ENCODE assay signal across 19 cellular contexts in genomic region chr2:74544634-74545033, GRCh38. TPM values are rescaled to one million over a fixed set of nuclear protein-coding genes. Genes with fewer than 3 reads are reported as not detected.
A peak's percentile ranks its signal among the peaks of the same experiment; 100 is the strongest.
DNase-seq lines count a peak whose midpoint lies in the region; ATAC-seq and TF ChIP-seq lines count a peak whose summit lies in the region.
"Had no signal": no experiment of that assay in that cellular context is flagged by ENCODE, and none has a peak within 500 bp of the region (broad histone marks: within the 10 kb centered on the region; RNA-seq: fewer than 3 reads in every experiment).

No MANE protein-coding gene starts in this region.

- CTCF ChIA-PET in activated CD4-positive, alpha-beta T cell treated with anti-CD3 and anti-CD28 coated beads for 36 hours (lab: Charles Lee): interaction anchor here (1.1 to 1.8 kb wide), 3 partner anchors 9 to 43 kb away, joined by 3 to 6 read pairs (median 6); no protein-coding TSS in a partner anchor

- DNase-seq in activated CD4-positive, alpha-beta T cell treated with anti-CD3 and anti-CD28 coated beads for 36 hours: peak; percentile 41
- no peak for DNase-seq in activated CD4-positive, alpha-beta T cell treated with anti-CD3 and anti-CD28 coated beads, Interleukin-2, amount 50 U/mL, for 48 hours
- DNase-seq in GM13976 (ENCODE audit: low spot score) (no peak), RWPE2 (ENCODE audit: low spot score) (no peak), right lobe of liver (no peak), retina (no peak)
- DNase-seq: activated T-cell treated with anti-CD3 and anti-CD28 coated beads, Interleukin-2, amount 50 U/mL, for 1 hour; AML-193; kidney; NCI-H526 treated with DMSO at 0.1 percent for 48 hours; stimulated activated CD4-positive, alpha-beta T cell treated with anti-CD3 and anti-CD28 coated beads, Interleukin-4, amount 100 ng/mL, for 4 hours; stimulated activated naive CD4-positive, alpha-beta T cell treated with Interleukin-2 at 50 U/mL for 16 hours had no signal

- no peak for ATAC-seq in activated CD4-positive, alpha-beta T cell treated with anti-CD3 and anti-CD28 coated beads for 36 hours
- ATAC-seq in RWPE2 (ENCODE audit: low read depth) (peak; percentile 44; the same call in 1 of the 3 replicates), right lobe of liver (peak in 1 of 4 donors; percentile 25), GM18861 (IDR thresholded peaks at IDR 0.05; ENCODE audit: unreplicated experiment) (no peak), HG03095 (IDR thresholded peaks at IDR 0.05; ENCODE audit: unreplicated experiment) (no peak)
- ATAC-seq: WTC11 had no signal

- H3K4me1 ChIP-seq in RWPE2 (ENCODE audit: insufficient read depth, poor library complexity, severe bottlenecking): no peaks in the 10 kb centered on the region
- H3K4me1 ChIP-seq in right lobe of liver: peaks cover 0 to 9% (median 3%) of the 10 kb centered on the region in 4 donors

- intact Hi-C loops in activated CD4-positive, alpha-beta T cell treated with anti-CD3 and anti-CD28 coated beads for 36 hours (cut with DNase I, micrococcal nuclease): no loop called here
- intact Hi-C loops in right lobe of liver (cut with DNase I): no loop called here

- H3K27me3 Mint-ChIP-seq in activated CD4-positive, alpha-beta T cell treated with anti-CD3 and anti-CD28 coated beads for 36 hours: peaks cover 26% of the 10 kb centered on the region

- no peak overlapping the region for H3K4me3 Mint-ChIP-seq in activated CD4-positive, alpha-beta T cell treated with anti-CD3 and anti-CD28 coated beads for 36 hours
- H3K4me3 Mint-ChIP-seq: WTC11 had no signal

- TF ChIP-seq CTCF in GM13976 (IDR thresholded peaks at IDR 0.05; ENCODE audit: borderline replicate concordance, control extremely low read depth, extremely low read depth, insufficient read depth, missing control alignments) (peak; percentile 23), RWPE2 (IDR thresholded peaks at IDR 0.05; ENCODE audit: poor library complexity, severe bottlenecking) (peak; percentile 60), right lobe of liver (IDR thresholded peaks at IDR 0.05) (peak in 3 of 4 donors; percentile 13 to 28 (median 22))

- H3K27ac Mint-ChIP-seq in activated CD4-positive, alpha-beta T cell treated with anti-CD3 and anti-CD28 coated beads for 36 hours: no peak overlapping the region
- H3K27ac Mint-ChIP-seq: WTC11 had no signal

- no peaks in the 10 kb centered on the region for H3K36me3 ChIP-seq in RWPE2 (ENCODE audit: low read depth)
- no peaks in the 10 kb centered on the region for H3K36me3 ChIP-seq in right lobe of liver
- H3K36me3 ChIP-seq: right atrium auricular region had no signal

- peaks cover 6% of the 10 kb centered on the region for H3K4me1 Mint-ChIP-seq in activated CD4-positive, alpha-beta T cell treated with anti-CD3 and anti-CD28 coated beads for 36 hours

- no peak overlapping the region for H3K27ac ChIP-seq in RWPE2 (ENCODE audit: poor library complexity, severe bottlenecking)
- H3K27ac ChIP-seq in right lobe of liver: no peak overlapping the region
- H3K27ac ChIP-seq: right atrium auricular region, SJSA1 had no signal

- POLR2A ChIA-PET in activated CD4-positive, alpha-beta T cell treated with anti-CD3 and anti-CD28 coated beads for 36 hours (lab: Charles Lee): interaction anchor here (0.6 kb wide), 1 partner anchor 124 kb away, joined by 3 read pairs; no protein-coding TSS in a partner anchor

- WGBS in right lobe of liver (ENCODE audit: insufficient coverage, low coverage, low lambda C conversion rate, missing lambda C conversion rate): 58% methylated on average over 3 of the region's 3 CpGs

- in situ Hi-C loops in GM13976 (cut with MboI; ENCODE audit: low sequenced_read_pairs, unreplicated experiment): no loop called here

- H3K36me3 Mint-ChIP-seq in activated CD4-positive, alpha-beta T cell treated with anti-CD3 and anti-CD28 coated beads for 36 hours (ENCODE audit: low read depth): no peaks in the 10 kb centered on the region
- H3K36me3 Mint-ChIP-seq: WTC11 had no signal

- H3K4me3 ChIP-seq in RWPE2 (ENCODE audit: severe bottlenecking) (no peak overlapping the region), right lobe of liver (no peak overlapping the region)
- H3K4me3 ChIP-seq: right atrium auricular region, SJSA1 had no signal

- TF ChIP-seq POLR2A in right lobe of liver (IDR thresholded peaks at IDR 0.05): no peak

- H3K27me3 ChIP-seq in RWPE2 (ENCODE audit: insufficient read depth, poor library complexity, severe bottlenecking): no peaks in the 10 kb centered on the region
- H3K27me3 ChIP-seq in right lobe of liver: no peaks in the 10 kb centered on the region
- H3K27me3 ChIP-seq: right atrium auricular region, SJSA1 had no signal

- H3K9me3 ChIP-seq in RWPE2 (ENCODE audit: severe bottlenecking): no peaks in the 10 kb centered on the region
- H3K9me3 ChIP-seq in right lobe of liver: no peaks in the 10 kb centered on the region
- H3K9me3 ChIP-seq: right atrium auricular region had no signal

- H3K9me3 Mint-ChIP-seq in activated CD4-positive, alpha-beta T cell treated with anti-CD3 and anti-CD28 coated beads for 36 hours (ENCODE audit: low read depth): no peaks in the 10 kb centered on the region
- H3K9me3 Mint-ChIP-seq: WTC11 had no signal

RNA-seq across cellular contexts. Expression of gene LOXL3, which starts 9.1 kb away (rescaled TPM):
- total RNA-seq in activated CD4-positive, alpha-beta T cell treated with anti-CD3 and anti-CD28 coated beads for 36 hours: under 1 TPM; 0.86 to 0.96 TPM
- total RNA-seq in right lobe of liver: 1 to 10 TPM in 5 of 6 experiments, under 1 TPM in 1; 0.92 to 3.3 (median 1.8) TPM

RNA-seq across cellular contexts. Expression of gene DOK1, which starts 9.9 kb away (rescaled TPM):
- total RNA-seq in activated CD4-positive, alpha-beta T cell treated with anti-CD3 and anti-CD28 coated beads for 36 hours: 10 to 100 TPM; 17.2 to 17.9 TPM
- total RNA-seq in right lobe of liver: 1 to 10 TPM; 1.9 to 3.7 (median 3.2) TPM

RNA-seq across cellular contexts. Expression of gene HTRA2, which starts 14.9 kb away (rescaled TPM):
- 10 to 100 TPM; 43.5 to 47.7 TPM for total RNA-seq in activated CD4-positive, alpha-beta T cell treated with anti-CD3 and anti-CD28 coated beads for 36 hours
- total RNA-seq in right lobe of liver: 10 to 100 TPM; 12.3 to 20.3 (median 15.2) TPM

RNA-seq across cellular contexts. Expression of gene AUP1, which starts 15.1 kb away (rescaled TPM):
- total RNA-seq in activated CD4-positive, alpha-beta T cell treated with anti-CD3 and anti-CD28 coated beads for 36 hours: 100 to 1,000 TPM in 1 of 2 experiments, 10 to 100 TPM in 1; 92.0 to 122 TPM
- 100 to 1,000 TPM in 1 of 6 experiments, 10 to 100 TPM in 5; 64.6 to 109 (median 80.4) TPM for total RNA-seq in right lobe of liver

RNA-seq across cellular contexts. Expression of gene DQX1, which starts 18.6 kb away (rescaled TPM):
- total RNA-seq in activated CD4-positive, alpha-beta T cell treated with anti-CD3 and anti-CD28 coated beads for 36 hours: under 1 TPM; 0.40 to 0.41 TPM
- total RNA-seq in right lobe of liver: not detected
- total RNA-seq: frontal cortex, kidney, myocyte, right atrium auricular region, SJSA1 had no signal
